ENCODE assay signal across 24 cellular contexts in the genomic region with DNA sequence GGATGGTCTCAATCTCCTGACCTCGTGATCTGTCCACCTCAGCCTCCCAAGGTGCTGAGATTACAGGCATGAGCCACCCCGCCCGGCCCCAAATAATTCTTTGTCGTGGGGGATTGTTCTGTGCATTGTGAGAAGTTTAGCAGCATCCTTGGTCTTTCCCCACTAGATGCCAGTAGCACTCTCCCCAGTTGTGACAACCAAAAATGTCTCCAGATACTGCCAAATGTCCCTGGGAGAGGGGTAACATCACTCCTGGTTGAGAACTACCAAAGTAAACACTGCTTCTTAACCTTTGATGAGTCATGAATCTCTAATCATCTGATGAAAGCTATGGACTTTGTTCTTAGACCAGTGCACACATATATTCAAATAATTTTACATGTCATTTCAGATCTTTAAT.
DNase-seq lines count a peak whose midpoint lies in the region; ATAC-seq, FAIRE-seq and TF ChIP-seq lines count a peak whose summit lies in the region.
"Had no signal": no experiment of that assay in that cellular context is flagged by ENCODE, and none has a peak within 500 bp of the region (broad histone marks: within the 10 kb centered on the region; RNA-seq: fewer than 3 reads in every experiment).

No MANE protein-coding gene starts in this region.

- no peak overlapping the region for H3K4me2 ChIP-seq in K562 (ENCODE audit: insufficient read depth, low read length)
- no peak overlapping the region for H3K4me2 ChIP-seq in mesendoderm (ENCODE audit: low read length)

- BruUV-seq in K562 (replicated peaks; lab: Mats Ljungman, UMichigan), result no TSS peak

- no peak overlapping the region for H2BK5ac ChIP-seq in mesendoderm (ENCODE audit: low read length)

- no peaks in the 10 kb centered on the region for H4K20me1 ChIP-seq in K562 (replicated peaks; ENCODE audit: control insufficient read depth, insufficient read depth, low read length)

- H3K56ac ChIP-seq in mesendoderm (ENCODE audit: low read length), result no peak overlapping the region

- POLR2A ChIA-PET in K562 (lab: Yijun Ruan, JAX), result no interaction called here
- POLR2A ChIA-PET in activated CD4-positive, alpha-beta memory T cell treated with anti-CD3 and anti-CD28 coated beads, Interleukin-2, amount 10 ng/mL, durations not matched to agents 7 days and 5 days (lab: Charles Lee), result no interaction called here

- H3K23ac ChIP-seq in mesendoderm (ENCODE audit: low read length), result no peak overlapping the region

- no peaks in the 10 kb centered on the region for H3K79me2 ChIP-seq in K562 (ENCODE audit: control insufficient read depth, insufficient read depth, low read length)
- no peaks in the 10 kb centered on the region for H3K79me2 ChIP-seq in mesendoderm (ENCODE audit: control insufficient read depth, insufficient read depth, low read length)
- H3K79me2 ChIP-seq: parathyroid adenoma had no signal

- H3K9me3 Mint-ChIP-seq in activated CD4-positive, alpha-beta memory T cell treated with anti-CD3 and anti-CD28 coated beads, Interleukin-2, amount 10 ng/mL, durations not matched to agents 7 days and 5 days, result no peaks in the 10 kb centered on the region
- H3K9me3 Mint-ChIP-seq: CD14-positive monocyte; HFFc6; naive thymus-derived CD8-positive, alpha-beta T cell; stimulated activated naive CD8-positive, alpha-beta T cell treated with anti-CD3 and anti-CD28 coated beads, Interleukin-15, amount 100 ng/mL, for 72 hours; type B pancreatic cell had no signal

- H2BK120ac ChIP-seq in mesendoderm (ENCODE audit: low read depth, low read length), result no peak overlapping the region

- FAIRE-seq in K562 (lab: Jason Lieb, UNC), result no peak
- FAIRE-seq: HTR-8/SVneo had no signal

- 0% methylated on average over 4 of the region's 4 CpGs for WGBS in K562 (ENCODE audit: insufficient coverage, low coverage, missing lambda C conversion rate)
- no CpG with 5 or more reads among the region's 4 CpGs for WGBS in mesendoderm (ENCODE audit: extremely low coverage, insufficient coverage, low lambda C conversion rate)

- intact Hi-C loops in K562 (cut with micrococcal nuclease), result no loop called here

- H3K4me1 ChIP-seq in K562 (replicated peaks in 1 of 2; ENCODE audit: control insufficient read depth in 2 of 2, insufficient read depth in 2 of 2, low read length in 2 of 2) (no peaks in the 10 kb centered on the region), mesendoderm (ENCODE audit: control insufficient read depth, low read depth, low read length) (no peaks in the 10 kb centered on the region)
- H3K4me1 ChIP-seq: adrenal gland, heart left ventricle, parathyroid adenoma had no signal

- no peaks in the 10 kb centered on the region for H3K9me1 ChIP-seq in K562 (ENCODE audit: control insufficient read depth, insufficient read depth, low read length)

- no peaks in the 10 kb centered on the region for H3K27me3 Mint-ChIP-seq in activated CD4-positive, alpha-beta memory T cell treated with anti-CD3 and anti-CD28 coated beads, Interleukin-2, amount 10 ng/mL, durations not matched to agents 7 days and 5 days
- H3K27me3 Mint-ChIP-seq: stimulated activated naive CD8-positive, alpha-beta T cell treated with anti-CD3 and anti-CD28 coated beads, Interleukin-15, amount 100 ng/mL, for 72 hours; type B pancreatic cell had no signal

- no peak for TF ChIP-seq RAD21 in K562 (CRISPR knock-in tag; conservative IDR thresholded peaks at IDR 0.05 in 1 of 2, IDR thresholded peaks at IDR 0.05 in 1 of 2)

- no peaks in the 10 kb centered on the region for H3K36me3 Mint-ChIP-seq in activated CD4-positive, alpha-beta memory T cell treated with anti-CD3 and anti-CD28 coated beads, Interleukin-2, amount 10 ng/mL, durations not matched to agents 7 days and 5 days (ENCODE audit: low read depth)
- H3K36me3 Mint-ChIP-seq: CD14-positive monocyte; naive thymus-derived CD8-positive, alpha-beta T cell; type B pancreatic cell had no signal

- TF ChIP-seq CTCF in NB4 (IDR thresholded peaks at IDR 0.05; ENCODE audit: low read depth, low read length) (no peak), K562 (IDR thresholded peaks at IDR 0.05 in 2 of 3, conservative IDR thresholded peaks at IDR 0.05 in 1 of 3; ENCODE audit: insufficient read depth in 2 of 3, low read depth in 1 of 3, low read length in 3 of 3) (peak in 1 of 3 experiments; percentile 15; a peak in 1 of 6 replicates)

- no peaks in the 10 kb centered on the region for H3K9me3 ChIP-seq in K562 (replicated peaks; ENCODE audit: control insufficient read depth, insufficient read depth, low read depth, low read length)
- H3K9me3 ChIP-seq: adrenal gland, heart left ventricle had no signal

- H2AFZ ChIP-seq in K562 (ENCODE audit: low read depth, low read length), result no peak overlapping the region
- H2AFZ ChIP-seq: parathyroid adenoma had no signal

- TF ChIP-seq POLR2A in NB4 (IDR thresholded peaks at IDR 0.05; ENCODE audit: extremely low read depth, insufficient read length) (no peak), K562 (conservative IDR thresholded peaks at IDR 0.05) (no peak)

- H3K27ac ChIP-seq in K562 (ENCODE audit: extremely low read depth, low read depth, low read length) (no peak overlapping the region), mesendoderm (ENCODE audit: low read depth, low read length) (no peak overlapping the region)
- H3K27ac ChIP-seq: adrenal gland, heart left ventricle, parathyroid adenoma, SK-N-MC had no signal

- no peak overlapping the region for H2BK15ac ChIP-seq in mesendoderm (replicated peaks; ENCODE audit: low read depth)

- H3K27me3 ChIP-seq in K562 (ENCODE audit: control insufficient read depth in 2 of 2, insufficient read depth in 2 of 2, low read length in 2 of 2) (no peaks in the 10 kb centered on the region), mesendoderm (ENCODE audit: insufficient read depth, low read length, poor library complexity) (no peaks in the 10 kb centered on the region), H7 (ENCODE audit: control insufficient read depth, insufficient read depth, low read length) (no peaks in the 10 kb centered on the region)

- CTCF ChIA-PET in K562 (lab: Yijun Ruan, JAX; ENCODE audit: low intra/inter-chr PET ratio), result no interaction called here
- CTCF ChIA-PET in activated CD4-positive, alpha-beta memory T cell treated with anti-CD3 and anti-CD28 coated beads, Interleukin-2, amount 10 ng/mL, durations not matched to agents 7 days and 5 days (lab: Charles Lee), result interaction anchor here (0.7 kb wide), 1 partner anchor 58 kb away, joined by 3 read pairs; no protein-coding TSS in a partner anchor

- in situ Hi-C loops in K562 (cut with MboI), result no loop called here

- H3K4ac ChIP-seq in mesendoderm (ENCODE audit: low read depth, low read length), result no peak overlapping the region

- H4K8ac ChIP-seq in mesendoderm (ENCODE audit: low read depth, low read length), result no peak overlapping the region

- H3K9ac ChIP-seq in K562 (ENCODE audit: insufficient read depth in 1 of 2, low read depth in 2 of 2, low read length in 2 of 2), result no peak overlapping the region
- no peak overlapping the region for H3K9ac ChIP-seq in mesendoderm (ENCODE audit: low read length)
- H3K9ac ChIP-seq: parathyroid adenoma had no signal

- H3K79me1 ChIP-seq in mesendoderm (ENCODE audit: low read length), result no peaks in the 10 kb centered on the region

- TF ChIP-seq EP300 in K562 (IDR thresholded peaks at IDR 0.05; ENCODE audit: low read length), result no peak

- H4K5ac ChIP-seq in mesendoderm (ENCODE audit: low read length), result no peak overlapping the region

- ATAC-seq in K562, result no peak
- no peak for ATAC-seq in GM18868 (IDR thresholded peaks at IDR 0.05; ENCODE audit: unreplicated experiment)
- ATAC-seq: heart left ventricle; naive thymus-derived CD8-positive, alpha-beta T cell; stimulated activated naive CD8-positive, alpha-beta T cell treated with anti-CD3 and anti-CD28 coated beads, Interleukin-15, amount 100 ng/mL, for 72 hours had no signal

- H3K27ac Mint-ChIP-seq in activated CD4-positive, alpha-beta memory T cell treated with anti-CD3 and anti-CD28 coated beads, Interleukin-2, amount 10 ng/mL, durations not matched to agents 7 days and 5 days, result no peak overlapping the region
- H3K27ac Mint-ChIP-seq: CD14-positive monocyte; HFFc6; stimulated activated naive CD8-positive, alpha-beta T cell treated with anti-CD3 and anti-CD28 coated beads, Interleukin-15, amount 100 ng/mL, for 72 hours; type B pancreatic cell had no signal

- DNase-seq in NCI-H82 (lab: John Stamatoyannopoulos, UW), result peak; percentile 9
- DNase-seq in NCI-H82 treated with DMSO at 0.1 percent for 48 hours (lab: John Stamatoyannopoulos, UW; ENCODE audit: unreplicated experiment), result no peak
- DNase-seq in NB4 (ENCODE audit: low read depth), result peak; percentile 2
- DNase-seq in K562 (ENCODE audit: extremely low read depth in 1 of 4, low spot score in 3 of 4), result no peak
- peak; percentile 33 for DNase-seq in mesendoderm
- DNase-seq in H7, result no peak
- no peak for DNase-seq in activated CD4-positive, alpha-beta memory T cell treated with anti-CD3 and anti-CD28 coated beads, Interleukin-2, amount 10 ng/mL, durations not matched to agents 7 days and 5 days
- DNase-seq: activated effector memory CD4-positive, alpha-beta T cell treated with Interleukin-2 at 50 U/mL for 16 hours; adrenal gland; DMS79; heart left ventricle; HFFc6; islet precursor cell; naive thymus-derived CD8-positive, alpha-beta T cell; NCI-H1694 treated with DMSO at 0.1 percent for 48 hours; NCI-H446; stimulated activated CD4-positive, alpha-beta T cell treated with anti-CD3 and anti-CD28 coated beads, Interleukin-1b, Interleukin-23, amount 100 ng/mL, for 48 hours; stimulated activated naive CD8-positive, alpha-beta T cell treated with anti-CD3 and anti-CD28 coated beads, Interleukin-15, amount 100 ng/mL, for 72 hours had no signal

- no peaks in the 10 kb centered on the region for H3K36me3 ChIP-seq in K562 (ENCODE audit: control insufficient read depth, insufficient read depth, low read length)
- no peaks in the 10 kb centered on the region for H3K36me3 ChIP-seq in mesendoderm (ENCODE audit: control insufficient read depth, insufficient read depth, low read length)
- no peaks in the 10 kb centered on the region for H3K36me3 ChIP-seq in H7 (replicated peaks; ENCODE audit: control insufficient read depth, insufficient read depth, low read length)
- H3K36me3 ChIP-seq: adrenal gland, heart left ventricle had no signal

- H3K4me1 Mint-ChIP-seq in activated CD4-positive, alpha-beta memory T cell treated with anti-CD3 and anti-CD28 coated beads, Interleukin-2, amount 10 ng/mL, durations not matched to agents 7 days and 5 days, result no peaks in the 10 kb centered on the region
- H3K4me1 Mint-ChIP-seq: CD14-positive monocyte; naive thymus-derived CD8-positive, alpha-beta T cell; stimulated activated naive CD8-positive, alpha-beta T cell treated with anti-CD3 and anti-CD28 coated beads, Interleukin-15, amount 100 ng/mL, for 72 hours had no signal

- no peak overlapping the region for H3K4me3 Mint-ChIP-seq in activated CD4-positive, alpha-beta memory T cell treated with anti-CD3 and anti-CD28 coated beads, Interleukin-2, amount 10 ng/mL, durations not matched to agents 7 days and 5 days
- H3K4me3 Mint-ChIP-seq: CD14-positive monocyte; HFFc6; naive thymus-derived CD8-positive, alpha-beta T cell; stimulated activated naive CD8-positive, alpha-beta T cell treated with anti-CD3 and anti-CD28 coated beads, Interleukin-15, amount 100 ng/mL, for 72 hours; type B pancreatic cell had no signal

- no peak overlapping the region for H3K4me3 ChIP-seq in NB4 (ENCODE audit: low read depth, low read length)
- H3K4me3 ChIP-seq in K562, result no peak overlapping the region
- no peak overlapping the region for H3K4me3 ChIP-seq in mesendoderm (ENCODE audit: low read length)
- H3K4me3 ChIP-seq in H7 (ENCODE audit: insufficient read depth, low read depth, low read length), result no peak overlapping the region
- H3K4me3 ChIP-seq: adrenal gland, heart left ventricle, SK-N-MC had no signal

- H2AK5ac ChIP-seq in mesendoderm (ENCODE audit: low read length), result no peak overlapping the region

- H3K18ac ChIP-seq in mesendoderm (ENCODE audit: low read length), result no peak overlapping the region

Comparison
In these comparisons a context has a peak if more than half of its experiments do, and no peak if none do; other contexts are left out.
1. DNase-seq: peak in NCI-H82 (single experiment), NB4 (single experiment) and mesendoderm (single experiment); none in NCI-H82 treated with DMSO at 0.1 percent for 48 hours (single experiment), K562 (0 of 4), H7 (single experiment) and activated CD4-positive, alpha-beta memory T cell treated with anti-CD3 and anti-CD28 coated beads, Interleukin-2, amount 10 ng/mL, durations not matched to agents 7 days and 5 days (single experiment).